ENCODE assay signal across 2 cellular contexts in the genomic region with DNA sequence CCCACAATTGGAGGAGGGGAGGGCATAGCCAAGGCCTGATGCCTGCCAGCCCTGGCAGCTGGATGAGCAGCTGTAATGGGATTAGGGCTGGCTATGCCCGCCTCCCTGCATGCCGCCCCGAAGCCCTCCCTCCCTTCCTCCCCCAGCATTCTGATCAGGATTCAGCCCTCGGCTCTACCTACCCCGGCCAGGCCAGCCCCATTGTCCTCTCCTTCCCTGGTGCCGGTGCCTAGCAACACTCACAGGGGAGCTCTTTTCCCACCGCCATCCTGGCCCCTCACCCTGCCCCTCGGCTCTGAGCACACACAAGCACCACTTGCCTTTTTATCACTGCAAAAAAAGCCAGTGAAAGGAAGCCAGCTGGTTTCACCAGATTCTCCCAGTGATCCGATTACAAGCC.
TF ChIP-seq lines count a peak whose summit lies in the region.

No MANE protein-coding gene starts in this region.

TF ChIP-seq in GM23338, 12 proteins besides CTCF, POLR2A, EP300 and RAD21:
- TF ChIP-seq, protein P1, sequence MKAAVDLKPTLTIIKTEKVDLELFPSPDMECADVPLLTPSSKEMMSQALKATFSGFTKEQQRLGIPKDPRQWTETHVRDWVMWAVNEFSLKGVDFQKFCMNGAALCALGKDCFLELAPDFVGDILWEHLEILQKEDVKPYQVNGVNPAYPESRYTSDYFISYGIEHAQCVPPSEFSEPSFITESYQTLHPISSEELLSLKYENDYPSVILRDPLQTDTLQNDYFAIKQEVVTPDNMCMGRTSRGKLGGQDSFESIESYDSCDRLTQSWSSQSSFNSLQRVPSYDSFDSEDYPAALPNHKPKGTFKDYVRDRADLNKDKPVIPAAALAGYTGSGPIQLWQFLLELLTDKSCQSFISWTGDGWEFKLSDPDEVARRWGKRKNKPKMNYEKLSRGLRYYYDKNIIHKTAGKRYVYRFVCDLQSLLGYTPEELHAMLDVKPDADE (IDR thresholded peaks at IDR 0.05), result no peak
- no peak for TF ChIP-seq JUNB (IDR thresholded peaks at IDR 0.05; ENCODE audit: unreplicated experiment)
- TF ChIP-seq NANOG (IDR thresholded peaks at IDR 0.05; ENCODE audit: borderline replicate concordance), result no peak
- TF ChIP-seq EZH2 (IDR thresholded peaks at IDR 0.05; ENCODE audit: low read depth, unreplicated experiment), result no peak
- TF ChIP-seq POLR2AphosphoS5 (IDR thresholded peaks at IDR 0.05; ENCODE audit: low read depth), result no peak
- no peak for TF ChIP-seq ZNF114 (CRISPR knock-in tag; IDR thresholded peaks at IDR 0.05)
- TF ChIP-seq STAT1 (IDR thresholded peaks at IDR 0.05; ENCODE audit: unreplicated experiment), result no peak
- TF ChIP-seq ZNF331 (CRISPR knock-in tag; IDR thresholded peaks at IDR 0.05; ENCODE audit: low read depth), result no peak

TF ChIP-seq in H1, 55 proteins besides CTCF, POLR2A, EP300 and RAD21:
- TF ChIP-seq CTBP2 (IDR thresholded peaks at IDR 0.05; ENCODE audit: borderline replicate concordance, insufficient read depth, insufficient read length, low read length), result no peak
- no peak for TF ChIP-seq SRF (IDR thresholded peaks at IDR 0.05; ENCODE audit: low read depth, low read length)
- no peak for TF ChIP-seq CHD2 (IDR thresholded peaks at IDR 0.05; ENCODE audit: low read length)
- no peak for TF ChIP-seq CEBPB (IDR thresholded peaks at IDR 0.05; ENCODE audit: low read depth, low read length)
- TF ChIP-seq FOSL1 (IDR thresholded peaks at IDR 0.05; ENCODE audit: insufficient read depth, low read depth, low read length), result no peak
- TF ChIP-seq ASH2L (IDR thresholded peaks at IDR 0.05; ENCODE audit: low read length), result peak; percentile 28
- no peak for TF ChIP-seq GABPA (IDR thresholded peaks at IDR 0.05; ENCODE audit: borderline replicate concordance, insufficient read depth, low read length)
- no peak for TF ChIP-seq JUND (IDR thresholded peaks at IDR 0.05; ENCODE audit: low read length)
- TF ChIP-seq, protein P2, sequence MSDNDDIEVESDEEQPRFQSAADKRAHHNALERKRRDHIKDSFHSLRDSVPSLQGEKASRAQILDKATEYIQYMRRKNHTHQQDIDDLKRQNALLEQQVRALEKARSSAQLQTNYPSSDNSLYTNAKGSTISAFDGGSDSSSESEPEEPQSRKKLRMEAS (IDR thresholded peaks at IDR 0.05), result peak; percentile 40; the same call in 1 of the 2 replicates
- TF ChIP-seq CBX8 (IDR thresholded peaks at IDR 0.05; ENCODE audit: borderline replicate concordance, low read depth, low read length), result no peak
- TF ChIP-seq TBP (IDR thresholded peaks at IDR 0.05; ENCODE audit: low read depth, low read length), result 0 out of 2 replicates have a peak, but pooled peaks have one; percentile 23
- TF ChIP-seq CBX5 (IDR thresholded peaks at IDR 0.05; ENCODE audit: low read depth, low read length), result no peak
- TF ChIP-seq SIX5 (IDR thresholded peaks at IDR 0.05; ENCODE audit: low read depth, low read length), result no peak
- TF ChIP-seq CREB1 (IDR thresholded peaks at IDR 0.05), result no peak
- TF ChIP-seq POU5F1 (IDR thresholded peaks at IDR 0.05; ENCODE audit: low read depth, low read length), result no peak
- no peak for TF ChIP-seq MAFK (IDR thresholded peaks at IDR 0.05; ENCODE audit: low read depth, low read length)
- TF ChIP-seq EGR1 (IDR thresholded peaks at IDR 0.05; ENCODE audit: borderline replicate concordance, low read depth, low read length), result no peak
- TF ChIP-seq BCL11A (IDR thresholded peaks at IDR 0.05; ENCODE audit: low read depth in 2 of 2, low read length in 2 of 2), result no peak
- no peak for TF ChIP-seq KDM5A (IDR thresholded peaks at IDR 0.05; ENCODE audit: low read length)
- no peak for TF ChIP-seq SUZ12 (IDR thresholded peaks at IDR 0.05; ENCODE audit: low read length)
- no peak for TF ChIP-seq HDAC2 (IDR thresholded peaks at IDR 0.05; ENCODE audit: borderline replicate concordance in 1 of 2, low read depth in 2 of 2, low read length in 2 of 2)
- no peak for TF ChIP-seq SP2 (IDR thresholded peaks at IDR 0.05; ENCODE audit: low read length)
- no peak for TF ChIP-seq TAF7 (optimal IDR thresholded peaks at IDR 0.05; ENCODE audit: borderline replicate concordance, low read depth, low read length)
- no peak for TF ChIP-seq NRF1 (IDR thresholded peaks at IDR 0.05; ENCODE audit: low read depth, low read length)
- 0 out of 2 replicates have a peak, but pooled peaks have one; percentile 22 for TF ChIP-seq RBBP5 (IDR thresholded peaks at IDR 0.05; ENCODE audit: borderline replicate concordance, low read depth, low read length)
- no peak for TF ChIP-seq NANOG (IDR thresholded peaks at IDR 0.05; ENCODE audit: insufficient read depth, low read depth, low read length, poor library complexity, severe bottlenecking)
- 0 out of 2 replicates have a peak, but pooled peaks have one; percentile 50 for TF ChIP-seq YY1 (IDR thresholded peaks at IDR 0.05; ENCODE audit: low read depth, low read length)
- TF ChIP-seq CHD1 (IDR thresholded peaks at IDR 0.05; ENCODE audit: low read depth, low read length), result no peak
- no peak for TF ChIP-seq RXRA (IDR thresholded peaks at IDR 0.05; ENCODE audit: insufficient read depth, low read depth, low read length)
- no peak for TF ChIP-seq TEAD4 (IDR thresholded peaks at IDR 0.05; ENCODE audit: low read depth, low read length)
- no peak for TF ChIP-seq JUN (IDR thresholded peaks at IDR 0.05; ENCODE audit: low read depth, low read length)
- no peak for TF ChIP-seq SAP30 (IDR thresholded peaks at IDR 0.05; ENCODE audit: insufficient read depth, insufficient replicate concordance, low read length)
- 0 out of 2 replicates have a peak, but pooled peaks have one; percentile 18 for TF ChIP-seq TAF1 (IDR thresholded peaks at IDR 0.05; ENCODE audit: low read depth, low read length)
- TF ChIP-seq, protein P3, sequence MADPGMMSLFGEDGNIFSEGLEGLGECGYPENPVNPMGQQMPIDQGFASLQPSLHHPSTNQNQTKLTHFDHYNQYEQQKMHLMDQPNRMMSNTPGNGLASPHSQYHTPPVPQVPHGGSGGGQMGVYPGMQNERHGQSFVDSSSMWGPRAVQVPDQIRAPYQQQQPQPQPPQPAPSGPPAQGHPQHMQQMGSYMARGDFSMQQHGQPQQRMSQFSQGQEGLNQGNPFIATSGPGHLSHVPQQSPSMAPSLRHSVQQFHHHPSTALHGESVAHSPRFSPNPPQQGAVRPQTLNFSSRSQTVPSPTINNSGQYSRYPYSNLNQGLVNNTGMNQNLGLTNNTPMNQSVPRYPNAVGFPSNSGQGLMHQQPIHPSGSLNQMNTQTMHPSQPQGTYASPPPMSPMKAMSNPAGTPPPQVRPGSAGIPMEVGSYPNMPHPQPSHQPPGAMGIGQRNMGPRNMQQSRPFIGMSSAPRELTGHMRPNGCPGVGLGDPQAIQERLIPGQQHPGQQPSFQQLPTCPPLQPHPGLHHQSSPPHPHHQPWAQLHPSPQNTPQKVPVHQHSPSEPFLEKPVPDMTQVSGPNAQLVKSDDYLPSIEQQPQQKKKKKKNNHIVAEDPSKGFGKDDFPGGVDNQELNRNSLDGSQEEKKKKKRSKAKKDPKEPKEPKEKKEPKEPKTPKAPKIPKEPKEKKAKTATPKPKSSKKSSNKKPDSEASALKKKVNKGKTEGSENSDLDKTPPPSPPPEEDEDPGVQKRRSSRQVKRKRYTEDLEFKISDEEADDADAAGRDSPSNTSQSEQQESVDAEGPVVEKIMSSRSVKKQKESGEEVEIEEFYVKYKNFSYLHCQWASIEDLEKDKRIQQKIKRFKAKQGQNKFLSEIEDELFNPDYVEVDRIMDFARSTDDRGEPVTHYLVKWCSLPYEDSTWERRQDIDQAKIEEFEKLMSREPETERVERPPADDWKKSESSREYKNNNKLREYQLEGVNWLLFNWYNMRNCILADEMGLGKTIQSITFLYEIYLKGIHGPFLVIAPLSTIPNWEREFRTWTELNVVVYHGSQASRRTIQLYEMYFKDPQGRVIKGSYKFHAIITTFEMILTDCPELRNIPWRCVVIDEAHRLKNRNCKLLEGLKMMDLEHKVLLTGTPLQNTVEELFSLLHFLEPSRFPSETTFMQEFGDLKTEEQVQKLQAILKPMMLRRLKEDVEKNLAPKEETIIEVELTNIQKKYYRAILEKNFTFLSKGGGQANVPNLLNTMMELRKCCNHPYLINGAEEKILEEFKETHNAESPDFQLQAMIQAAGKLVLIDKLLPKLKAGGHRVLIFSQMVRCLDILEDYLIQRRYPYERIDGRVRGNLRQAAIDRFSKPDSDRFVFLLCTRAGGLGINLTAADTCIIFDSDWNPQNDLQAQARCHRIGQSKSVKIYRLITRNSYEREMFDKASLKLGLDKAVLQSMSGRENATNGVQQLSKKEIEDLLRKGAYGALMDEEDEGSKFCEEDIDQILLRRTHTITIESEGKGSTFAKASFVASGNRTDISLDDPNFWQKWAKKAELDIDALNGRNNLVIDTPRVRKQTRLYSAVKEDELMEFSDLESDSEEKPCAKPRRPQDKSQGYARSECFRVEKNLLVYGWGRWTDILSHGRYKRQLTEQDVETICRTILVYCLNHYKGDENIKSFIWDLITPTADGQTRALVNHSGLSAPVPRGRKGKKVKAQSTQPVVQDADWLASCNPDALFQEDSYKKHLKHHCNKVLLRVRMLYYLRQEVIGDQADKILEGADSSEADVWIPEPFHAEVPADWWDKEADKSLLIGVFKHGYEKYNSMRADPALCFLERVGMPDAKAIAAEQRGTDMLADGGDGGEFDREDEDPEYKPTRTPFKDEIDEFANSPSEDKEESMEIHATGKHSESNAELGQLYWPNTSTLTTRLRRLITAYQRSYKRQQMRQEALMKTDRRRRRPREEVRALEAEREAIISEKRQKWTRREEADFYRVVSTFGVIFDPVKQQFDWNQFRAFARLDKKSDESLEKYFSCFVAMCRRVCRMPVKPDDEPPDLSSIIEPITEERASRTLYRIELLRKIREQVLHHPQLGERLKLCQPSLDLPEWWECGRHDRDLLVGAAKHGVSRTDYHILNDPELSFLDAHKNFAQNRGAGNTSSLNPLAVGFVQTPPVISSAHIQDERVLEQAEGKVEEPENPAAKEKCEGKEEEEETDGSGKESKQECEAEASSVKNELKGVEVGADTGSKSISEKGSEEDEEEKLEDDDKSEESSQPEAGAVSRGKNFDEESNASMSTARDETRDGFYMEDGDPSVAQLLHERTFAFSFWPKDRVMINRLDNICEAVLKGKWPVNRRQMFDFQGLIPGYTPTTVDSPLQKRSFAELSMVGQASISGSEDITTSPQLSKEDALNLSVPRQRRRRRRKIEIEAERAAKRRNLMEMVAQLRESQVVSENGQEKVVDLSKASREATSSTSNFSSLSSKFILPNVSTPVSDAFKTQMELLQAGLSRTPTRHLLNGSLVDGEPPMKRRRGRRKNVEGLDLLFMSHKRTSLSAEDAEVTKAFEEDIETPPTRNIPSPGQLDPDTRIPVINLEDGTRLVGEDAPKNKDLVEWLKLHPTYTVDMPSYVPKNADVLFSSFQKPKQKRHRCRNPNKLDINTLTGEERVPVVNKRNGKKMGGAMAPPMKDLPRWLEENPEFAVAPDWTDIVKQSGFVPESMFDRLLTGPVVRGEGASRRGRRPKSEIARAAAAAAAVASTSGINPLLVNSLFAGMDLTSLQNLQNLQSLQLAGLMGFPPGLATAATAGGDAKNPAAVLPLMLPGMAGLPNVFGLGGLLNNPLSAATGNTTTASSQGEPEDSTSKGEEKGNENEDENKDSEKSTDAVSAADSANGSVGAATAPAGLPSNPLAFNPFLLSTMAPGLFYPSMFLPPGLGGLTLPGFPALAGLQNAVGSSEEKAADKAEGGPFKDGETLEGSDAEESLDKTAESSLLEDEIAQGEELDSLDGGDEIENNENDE (IDR thresholded peaks at IDR 0.05; ENCODE audit: insufficient replicate concordance, low read length), result no peak
- no peak for TF ChIP-seq KDM4A (IDR thresholded peaks at IDR 0.05; ENCODE audit: low read depth, low read length, severe bottlenecking)
- no peak for TF ChIP-seq SP1 (IDR thresholded peaks at IDR 0.05; ENCODE audit: low read depth, low read length)
- TF ChIP-seq, protein P4, sequence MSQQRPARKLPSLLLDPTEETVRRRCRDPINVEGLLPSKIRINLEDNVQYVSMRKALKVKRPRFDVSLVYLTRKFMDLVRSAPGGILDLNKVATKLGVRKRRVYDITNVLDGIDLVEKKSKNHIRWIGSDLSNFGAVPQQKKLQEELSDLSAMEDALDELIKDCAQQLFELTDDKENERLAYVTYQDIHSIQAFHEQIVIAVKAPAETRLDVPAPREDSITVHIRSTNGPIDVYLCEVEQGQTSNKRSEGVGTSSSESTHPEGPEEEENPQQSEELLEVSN (IDR thresholded peaks at IDR 0.05), result peak; percentile 26; the same call in 1 of the 2 replicates
- no peak for TF ChIP-seq SP4 (IDR thresholded peaks at IDR 0.05; ENCODE audit: low read length)
- TF ChIP-seq PHF8 (conservative IDR thresholded peaks at IDR 0.05; ENCODE audit: low read depth, low read length), result no peak
TF ChIP-seq in H1: peak in this region for 7.
